Comparison of ENCODE assay signal across 8 cellular contexts in the genomic region with DNA sequence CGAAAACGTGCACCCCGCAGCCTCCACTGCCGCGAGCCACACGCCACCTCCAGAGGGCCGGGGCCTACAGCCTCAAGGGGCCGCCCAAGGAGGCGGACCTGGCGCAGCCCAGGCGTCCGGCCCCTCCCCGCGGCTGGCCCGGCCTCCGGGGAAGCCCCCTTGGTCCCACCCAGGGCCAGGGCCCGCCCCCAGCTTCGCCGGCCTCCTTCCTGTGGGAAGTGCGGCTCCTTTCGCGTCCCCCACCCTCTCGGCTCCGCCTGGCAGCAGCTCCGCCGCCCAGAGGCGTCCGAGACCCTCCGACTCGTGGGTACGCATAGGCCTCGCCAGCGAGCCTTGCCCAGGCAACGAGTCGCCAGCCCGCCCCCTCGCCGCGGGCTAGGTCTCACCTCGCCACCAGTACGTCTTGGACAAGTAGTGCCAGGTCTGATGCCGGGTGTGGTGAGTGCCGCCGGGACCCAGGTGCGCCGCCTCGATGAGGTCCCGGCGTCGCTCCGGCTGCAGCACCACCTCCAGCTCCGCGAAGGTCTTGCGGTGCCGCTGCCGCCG. TPM values are rescaled to one million over a fixed set of nuclear protein-coding genes. Genes with fewer than 3 reads are reported as not detected.
A peak's percentile ranks its signal among the peaks of the same experiment; 100 is the strongest.
DNase-seq lines count a peak whose midpoint lies in the region; ATAC-seq, FAIRE-seq and TF ChIP-seq lines count a peak whose summit lies in the region.

No MANE protein-coding gene starts in this region.

- H2BK15ac ChIP-seq in H1 (ENCODE audit: low read length), result no peak overlapping the region

- H2BK12ac ChIP-seq in H1 (ENCODE audit: low read depth, low read length), result peak overlapping the region; percentile 55; the same call in 1 of the 2 replicates

- H3K9me3 ChIP-seq in H1 (ENCODE audit: insufficient read depth in 2 of 2, low read depth in 1 of 2, low read length in 1 of 2) (no peaks in the 10 kb centered on the region), mucosa of descending colon (no peaks in the 10 kb centered on the region)

- peak overlapping the region; percentile 77 for H3K27ac ChIP-seq in H1 (ENCODE audit: low read depth, low read length)

- H2BK5ac ChIP-seq in H1 (ENCODE audit: low read depth, low read length), result peak overlapping the region; percentile 93

- peaks cover 0 to 44% of the 10 kb centered on the region in 2 experiments; a peak in 3 of 4 replicates for H3K79me2 ChIP-seq in H1 (ENCODE audit: control insufficient read depth in 1 of 2, insufficient read depth in 2 of 2, low read length in 2 of 2)

- DNase-seq in AG10803 (ENCODE audit: low read depth) (peak; percentile 95), H1 (ENCODE audit: low read depth in 1 of 2, low spot score in 2 of 2) (peak; percentile 84 to 96), mucosa of descending colon (peak; percentile 94 to 98 (median 98)), DMS114 treated with DMSO at 0.1 percent for 48 hours (lab: John Stamatoyannopoulos, UW; ENCODE audit: unreplicated experiment) (no peak)
- DNase-seq in activated CD4-positive, alpha-beta T cell treated with anti-CD3 and anti-CD28 coated beads, Interleukin-2, amount 50 U/mL, for 4 hours, result peak; percentile 89 to 92
- DNase-seq in stimulated activated CD8-positive, alpha-beta memory T cell treated with anti-CD3 and anti-CD28 coated beads, Interleukin-4, amount 100 ng/mL, for 4 hours (ENCODE audit: low read depth in 2 of 2, low spot score in 1 of 2), result peak; percentile 77 to 90

- WGBS in H1 (ENCODE audit: extremely low coverage in 1 of 2, insufficient coverage in 1 of 2, insufficient read length in 1 of 2, insufficient replicate concordance in 2 of 2, low coverage in 1 of 2, low lambda C conversion rate in 2 of 2, missing lambda C conversion rate in 1 of 2), 2 experiments, result 1% methylated on average over 39 of the region's 57 CpGs; no CpG with 5 or more reads in 1 of the 2 experiments

- peak overlapping the region; percentile 71; the same call in 1 of the 2 replicates for H3K18ac ChIP-seq in H1 (ENCODE audit: extremely low read depth, low read length)

- H3K79me1 ChIP-seq in H1 (ENCODE audit: low read depth, low read length), result peaks cover 3% of the 10 kb centered on the region

- CTCF ChIA-PET in H1 (lab: Charles Lee; ENCODE audit: partially characterized antibody), result interaction anchor here (0.7 to 4.6 kb wide), 9 partner anchors 10 to 1357 kb away, joined by 3 to 29 read pairs (median 7); a partner anchor contains a TSS

- no peak overlapping the region for H3K4ac ChIP-seq in H1 (replicated peaks; ENCODE audit: insufficient read length, low read depth, low read length)

- H4K20me1 ChIP-seq in H1 (replicated peaks in 1 of 2; ENCODE audit: control insufficient read depth in 1 of 2, insufficient read depth in 2 of 2, low read length in 2 of 2), result peaks cover under 1 to 14% of the 10 kb centered on the region in 2 experiments

- H4K8ac ChIP-seq in H1 (ENCODE audit: extremely low read depth, insufficient read depth, low read length), result peak overlapping the region; percentile 96

- no peak; a peak in 1 of 3 replicates for TF ChIP-seq POLR2A in H1 (IDR thresholded peaks at IDR 0.05; ENCODE audit: control extremely low read depth in 1 of 2, low read depth in 2 of 2, low read length in 2 of 2)

- H3K23ac ChIP-seq in H1 (ENCODE audit: insufficient read length), result no peak overlapping the region

- peak in 1 of 2 experiments; percentile 11; a peak in 1 of 4 replicates for TF ChIP-seq RAD21 in H1 (IDR thresholded peaks at IDR 0.05 in 1 of 2, conservative IDR thresholded peaks at IDR 0.05 in 1 of 2; ENCODE audit: low read depth in 2 of 2, low read length in 2 of 2)

- H3K9ac ChIP-seq in H1 (replicated peaks in 1 of 4; ENCODE audit: extremely low read depth in 1 of 4, low read depth in 3 of 4, low read length in 3 of 4), result peak overlapping the region; percentile 70 to 95 (median 88)

- no peak overlapping the region for H2BK20ac ChIP-seq in H1 (ENCODE audit: low read length)

- peaks cover 7 to 23% (median 14%) of the 10 kb centered on the region in 4 experiments for H3K36me3 ChIP-seq in H1 (ENCODE audit: control insufficient read depth in 2 of 4, insufficient read depth in 4 of 4, low read length in 3 of 4)
- H3K36me3 ChIP-seq in mucosa of descending colon (ENCODE audit: low read depth), result peaks cover 7% of the 10 kb centered on the region

- peak overlapping the region; percentile 90 for H4K5ac ChIP-seq in H1 (ENCODE audit: insufficient read length, low read depth, low read length)

- H3K4me3 ChIP-seq in AG10803 (ENCODE audit: low read length), result peak overlapping the region; percentile 95
- peak overlapping the region; percentile 72 to 98 (median 85) for H3K4me3 ChIP-seq in H1 (ENCODE audit: extremely low read depth in 1 of 4, insufficient read depth in 2 of 4, low read depth in 3 of 4, low read length in 4 of 4)
- H3K4me3 ChIP-seq in mucosa of descending colon, result peak overlapping the region; percentile 91

- no peak overlapping the region for H2AK5ac ChIP-seq in H1 (ENCODE audit: low read depth, low read length)

- H3K27me3 ChIP-seq in H1 (replicated peaks in 1 of 4; ENCODE audit: control insufficient read depth in 3 of 4, extremely low read depth in 1 of 4, insufficient read depth in 3 of 4, low read length in 3 of 4), result no peaks in the 10 kb centered on the region

- TF ChIP-seq EP300 in H1 (IDR thresholded peaks at IDR 0.05; ENCODE audit: borderline replicate concordance in 1 of 2, low read depth in 2 of 2, low read length in 2 of 2), result no peak

- peaks cover 2% of the 10 kb centered on the region; the same call in 1 of the 2 replicates for H3K23me2 ChIP-seq in H1 (ENCODE audit: low read depth, low read length)

- H3K14ac ChIP-seq in H1 (ENCODE audit: insufficient read length), result no peak overlapping the region

- H3K4me2 ChIP-seq in H1 (ENCODE audit: insufficient read depth in 1 of 2, low read depth in 2 of 2, low read length in 2 of 2), result peak overlapping the region; percentile 64 to 76

- H4K91ac ChIP-seq in H1 (replicated peaks; ENCODE audit: insufficient read length, low read length), result peak overlapping the region; percentile 65

- intact Hi-C loops in mucosa of descending colon (cut with DNase I, micrococcal nuclease), result loop anchor here in 1 of 2 donors (10.0 kb wide), 1 partner anchor 101 kb away; a partner anchor contains a TSS

- peak overlapping the region; percentile 74 for H3K56ac ChIP-seq in H1 (replicated peaks; ENCODE audit: insufficient read length, low read depth, low read length)

- 0 out of 2 replicates have a peak, but pooled peaks have one; percentile 6 for TF ChIP-seq CTCF in AG10803 (conservative IDR thresholded peaks at IDR 0.05; ENCODE audit: low read length)
- TF ChIP-seq CTCF in H1 (IDR thresholded peaks at IDR 0.05; ENCODE audit: control extremely low read depth in 1 of 3, insufficient read depth in 1 of 3, low read depth in 1 of 3, low read length in 3 of 3), result no peak
- TF ChIP-seq CTCF in mucosa of descending colon (IDR thresholded peaks at IDR 0.05), result peak; percentile 24

- H3K4me1 ChIP-seq in H1 (replicated peaks in 1 of 4; ENCODE audit: control insufficient read depth in 3 of 4, insufficient read depth in 4 of 4, low read length in 3 of 4), result no peaks in the 10 kb centered on the region; a peak in 2 of 7 replicates
- H3K4me1 ChIP-seq in mucosa of descending colon (ENCODE audit: low read depth), result peaks cover 19% of the 10 kb centered on the region

- POLR2A ChIA-PET in H1 (lab: Charles Lee; ENCODE audit: partially characterized antibody), result interaction anchor here (0.6 to 18.4 kb wide), 12 partner anchors 9 to 117 kb away, joined by 3 to 308 read pairs (median 4); a partner anchor contains a TSS

- peak overlapping the region; percentile 70 for H2AFZ ChIP-seq in H1 (ENCODE audit: low read length)

- peak; percentile 74 for ATAC-seq in GM19395 (IDR thresholded peaks at IDR 0.05; ENCODE audit: unreplicated experiment)
- ATAC-seq in HG03565 (IDR thresholded peaks at IDR 0.05; ENCODE audit: unreplicated experiment), result peak; percentile 74
- peak; percentile 93 for ATAC-seq in mucosa of descending colon

- no peak overlapping the region for H2BK120ac ChIP-seq in H1 (replicated peaks; ENCODE audit: low read depth, low read length)

- FAIRE-seq in H1 (lab: Jason Lieb, UNC), result no peak

TF ChIP-seq in H1, 55 proteins besides CTCF, POLR2A, EP300 and RAD21 (continues in another document):
- TF ChIP-seq NRF1 (IDR thresholded peaks at IDR 0.05; ENCODE audit: low read depth, low read length), result 0 out of 2 replicates have a peak, but pooled peaks have one; percentile 6

RNA-seq across cellular contexts. Expression of a gene that starts 0.6 kb away (rescaled TPM):
- 14.0 and 14.3 TPM in 2 replicates for total RNA-seq in H1 (2021; fragmentation: NEBNext Ultra II Directional; extraction: Animal tissue kit (Norgen Biotek cat#: 25700))
- polyA plus RNA-seq in H1 (2011; rRNA removed), result 2.7 and 3.0 TPM in 2 replicates
- polyA plus RNA-seq in H1 (2011; cell fraction: cytosol; rRNA removed), result 4.9 TPM
- polyA plus RNA-seq in H1 (2011; cell fraction: nucleus; rRNA removed), result 4.0 TPM
- 4.6 to 10.1 TPM (median 5.8 TPM) in 4 replicates for polyA plus RNA-seq in H1 (2012, experiment 1 of 2)
- 0.52 TPM for polyA plus RNA-seq in H1 (2012, experiment 2 of 2)
- polyA plus RNA-seq in H1 (2013, experiment 1 of 2), result 7.0 TPM
- polyA plus RNA-seq in H1 (2013, experiment 2 of 2), result 6.1 TPM
- 9.8 and 15.0 TPM in 2 replicates for polyA minus RNA-seq in H1 (2011; rRNA and poly(A)+ RNA removed)
- polyA minus RNA-seq in H1 (2011; cell fraction: cytosol; rRNA and poly(A)+ RNA removed), result 15.0 TPM
- 20.7 TPM for polyA minus RNA-seq in H1 (2011; cell fraction: nucleus; rRNA and poly(A)+ RNA removed)
- 10 to 100 TPM; 13.0 to 19.4 (median 13.1) TPM for total RNA-seq in mucosa of descending colon

RNA-seq across cellular contexts. Expression of a gene that starts 10.2 kb away (rescaled TPM):
- 1,933 and 1,965 TPM in 2 replicates for total RNA-seq in H1 (2021; fragmentation: NEBNext Ultra II Directional; extraction: Animal tissue kit (Norgen Biotek cat#: 25700))
- 569 and 939 TPM in 2 replicates for polyA plus RNA-seq in H1 (2011; rRNA removed)
- polyA plus RNA-seq in H1 (2011; cell fraction: cytosol; rRNA removed), result 1,939 TPM
- 877 TPM for polyA plus RNA-seq in H1 (2011; cell fraction: nucleus; rRNA removed)
- polyA plus RNA-seq in H1 (2012, experiment 1 of 2), result 1,760 to 2,308 TPM (median 2,004 TPM) in 4 replicates
- 2,317 TPM for polyA plus RNA-seq in H1 (2012, experiment 2 of 2)
- 3,499 TPM for polyA plus RNA-seq in H1 (2013, experiment 1 of 2)
- polyA plus RNA-seq in H1 (2013, experiment 2 of 2), result 3,466 TPM
- polyA minus RNA-seq in H1 (2011; rRNA and poly(A)+ RNA removed), result 323 and 330 TPM in 2 replicates
- 341 TPM for polyA minus RNA-seq in H1 (2011; cell fraction: cytosol; rRNA and poly(A)+ RNA removed)
- 693 TPM for polyA minus RNA-seq in H1 (2011; cell fraction: nucleus; rRNA and poly(A)+ RNA removed)
- total RNA-seq in mucosa of descending colon, result 100 to 1,000 TPM; 710 to 847 (median 734) TPM

RNA-seq across cellular contexts. Expression of a gene that starts 48.1 kb away (rescaled TPM):
- total RNA-seq in H1 (2021; fragmentation: NEBNext Ultra II Directional; extraction: Animal tissue kit (Norgen Biotek cat#: 25700)), result 13.2 and 15.1 TPM in 2 replicates
- polyA plus RNA-seq in H1 (2011; rRNA removed), result 1.6 and 1.9 TPM in 2 replicates
- 1.6 TPM for polyA plus RNA-seq in H1 (2011; cell fraction: cytosol; rRNA removed)
- polyA plus RNA-seq in H1 (2011; cell fraction: nucleus; rRNA removed), result 1.4 TPM
- polyA plus RNA-seq in H1 (2012, experiment 1 of 2), result 3.2 to 6.4 TPM (median 4.5 TPM) in 4 replicates
- polyA plus RNA-seq in H1 (2012, experiment 2 of 2), result 0.25 TPM
- polyA plus RNA-seq in H1 (2013, experiment 1 of 2), result 3.8 TPM
- polyA plus RNA-seq in H1 (2013, experiment 2 of 2), result 3.9 TPM
- polyA minus RNA-seq in H1 (2011; rRNA and poly(A)+ RNA removed), result 9.1 and 12.2 TPM in 2 replicates
- 4.3 TPM for polyA minus RNA-seq in H1 (2011; cell fraction: cytosol; rRNA and poly(A)+ RNA removed)
- 8.8 TPM for polyA minus RNA-seq in H1 (2011; cell fraction: nucleus; rRNA and poly(A)+ RNA removed)
- total RNA-seq in mucosa of descending colon, result 10 to 100 TPM in 1 of 3 donors, 1 to 10 TPM in 2; 4.2 to 10.2 (median 4.3) TPM

Comparison
In these comparisons a context has a peak if more than half of its experiments do, and no peak if none do; other contexts are left out.
1. CTCF ChIP-seq: peak in AG10803 (single experiment) and mucosa of descending colon (single experiment); none in H1 (0 of 3).
2. Peak in every context shown above with its lines, with median percentiles within 50 percentile points of each other: H3K4me3 ChIP-seq and ATAC-seq.